1 cellular context compared by ENCODE assay signal in the genomic region with DNA sequence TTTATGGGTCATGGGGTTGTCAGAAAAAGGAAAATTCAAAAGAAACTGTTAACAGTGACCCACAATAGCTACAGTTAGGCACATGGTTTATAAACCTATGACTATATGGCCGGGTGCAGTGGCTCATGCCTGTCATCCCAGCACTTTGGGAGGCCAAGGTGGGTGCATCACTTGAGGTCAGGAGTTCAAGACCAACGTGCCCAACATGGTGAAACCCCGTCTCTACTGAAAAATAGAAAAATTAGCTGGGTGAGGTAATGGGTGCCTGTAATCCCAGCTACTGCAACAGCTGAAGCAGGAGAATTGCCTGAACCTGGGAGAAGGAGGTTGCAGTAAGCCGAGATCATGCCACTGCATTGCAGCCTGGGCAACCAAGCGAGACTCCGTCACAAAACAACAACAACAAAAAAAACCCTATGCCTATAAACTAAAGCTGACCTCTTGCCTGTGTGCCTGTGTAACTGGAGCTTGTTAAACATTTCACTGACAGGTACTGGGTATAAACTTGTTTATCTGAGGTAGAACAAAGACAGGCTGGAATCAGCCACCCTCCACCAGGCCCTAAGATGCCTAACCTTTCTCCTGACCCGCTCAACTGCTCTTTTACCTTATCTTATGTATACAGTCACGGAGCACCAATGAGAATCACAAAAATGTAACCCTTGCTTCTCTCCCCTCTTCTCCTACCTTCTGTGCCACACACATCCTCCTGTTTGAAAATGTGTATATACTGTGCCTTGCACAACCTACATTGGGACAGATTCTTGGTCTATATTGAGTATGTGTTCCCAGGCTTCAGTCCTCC.
TF ChIP-seq lines count a peak whose summit lies in the region.

No MANE protein-coding gene starts in this region.

TF ChIP-seq in HepG2, 621 proteins besides CTCF, POLR2A, EP300 and RAD21 (continued from another document and continues in another):
- TF ChIP-seq, protein P1, sequence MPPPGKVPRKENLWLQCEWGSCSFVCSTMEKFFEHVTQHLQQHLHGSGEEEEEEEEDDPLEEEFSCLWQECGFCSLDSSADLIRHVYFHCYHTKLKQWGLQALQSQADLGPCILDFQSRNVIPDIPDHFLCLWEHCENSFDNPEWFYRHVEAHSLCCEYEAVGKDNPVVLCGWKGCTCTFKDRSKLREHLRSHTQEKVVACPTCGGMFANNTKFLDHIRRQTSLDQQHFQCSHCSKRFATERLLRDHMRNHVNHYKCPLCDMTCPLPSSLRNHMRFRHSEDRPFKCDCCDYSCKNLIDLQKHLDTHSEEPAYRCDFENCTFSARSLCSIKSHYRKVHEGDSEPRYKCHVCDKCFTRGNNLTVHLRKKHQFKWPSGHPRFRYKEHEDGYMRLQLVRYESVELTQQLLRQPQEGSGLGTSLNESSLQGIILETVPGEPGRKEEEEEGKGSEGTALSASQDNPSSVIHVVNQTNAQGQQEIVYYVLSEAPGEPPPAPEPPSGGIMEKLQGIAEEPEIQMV (CRISPR knock-in tag; IDR thresholded peaks at IDR 0.05; ENCODE audit: low read depth) = no peak
- TF ChIP-seq ETV6 (CRISPR knock-in tag; conservative IDR thresholded peaks at IDR 0.05) (no peak), FOXK1 (CRISPR knock-in tag; IDR thresholded peaks at IDR 0.05; ENCODE audit: borderline replicate concordance, low read depth) (no peak), ZSCAN25 (CRISPR knock-in tag; IDR thresholded peaks at IDR 0.05) (peak; percentile 53; the same call in 1 of the 2 replicates), ZFP90 (CRISPR knock-in tag; IDR thresholded peaks at IDR 0.05; ENCODE audit: borderline replicate concordance) (no peak), NFE2L1 (CRISPR knock-in tag; IDR thresholded peaks at IDR 0.05; ENCODE audit: borderline replicate concordance) (no peak), SOX13 (IDR thresholded peaks at IDR 0.05) (peak; percentile 59; the same call in 1 of the 2 replicates), SOX13 (CRISPR knock-in tag; conservative IDR thresholded peaks at IDR 0.05 in 1 of 2, IDR thresholded peaks at IDR 0.05 in 1 of 2) (peak in 1 of 2 experiments; percentile 93; a peak in 2 of 4 replicates), CHD4 (IDR thresholded peaks at IDR 0.05; ENCODE audit: borderline replicate concordance, low read length) (no peak), ZNF660 (CRISPR knock-in tag; IDR thresholded peaks at IDR 0.05; ENCODE audit: borderline replicate concordance, low read depth) (no peak), NFIB (CRISPR knock-in tag; IDR thresholded peaks at IDR 0.05; ENCODE audit: borderline replicate concordance) (no peak), DNMT1 (CRISPR knock-in tag; IDR thresholded peaks at IDR 0.05) (no peak), ARHGAP35 (CRISPR knock-in tag; IDR thresholded peaks at IDR 0.05; ENCODE audit: borderline replicate concordance) (no peak), EEA1 (CRISPR knock-in tag; IDR thresholded peaks at IDR 0.05; ENCODE audit: borderline replicate concordance) (peak; percentile 56; the same call in 1 of the 2 replicates), SKI (IDR thresholded peaks at IDR 0.05; ENCODE audit: partially characterized antibody) (no peak), PCBP1 (IDR thresholded peaks at IDR 0.05; ENCODE audit: borderline replicate concordance, low read depth, low read length) (no peak), ZSCAN21 (CRISPR knock-in tag; IDR thresholded peaks at IDR 0.05; ENCODE audit: borderline replicate concordance) (no peak; the same call in 1 of the 2 replicates), ISX (CRISPR knock-in tag; conservative IDR thresholded peaks at IDR 0.05) (no peak), MAFG (CRISPR knock-in tag; IDR thresholded peaks at IDR 0.05) (no peak), KMT2B (CRISPR knock-in tag; IDR thresholded peaks at IDR 0.05) (no peak; the same call in 1 of the 2 replicates), ZNF670 (CRISPR knock-in tag; IDR thresholded peaks at IDR 0.05; ENCODE audit: borderline replicate concordance) (peak; percentile 48; the same call in 1 of the 2 replicates), TCF12 (IDR thresholded peaks at IDR 0.05) (no peak), TCF12 (CRISPR knock-in tag; IDR thresholded peaks at IDR 0.05) (no peak), ZNF558 (CRISPR knock-in tag; IDR thresholded peaks at IDR 0.05; ENCODE audit: borderline replicate concordance) (no peak), RXRB (CRISPR knock-in tag; IDR thresholded peaks at IDR 0.05; ENCODE audit: borderline replicate concordance) (peak; percentile 75; the same call in 1 of the 2 replicates), ZFP62 (CRISPR knock-in tag; IDR thresholded peaks at IDR 0.05) (no peak)
- TF ChIP-seq, protein P2, sequence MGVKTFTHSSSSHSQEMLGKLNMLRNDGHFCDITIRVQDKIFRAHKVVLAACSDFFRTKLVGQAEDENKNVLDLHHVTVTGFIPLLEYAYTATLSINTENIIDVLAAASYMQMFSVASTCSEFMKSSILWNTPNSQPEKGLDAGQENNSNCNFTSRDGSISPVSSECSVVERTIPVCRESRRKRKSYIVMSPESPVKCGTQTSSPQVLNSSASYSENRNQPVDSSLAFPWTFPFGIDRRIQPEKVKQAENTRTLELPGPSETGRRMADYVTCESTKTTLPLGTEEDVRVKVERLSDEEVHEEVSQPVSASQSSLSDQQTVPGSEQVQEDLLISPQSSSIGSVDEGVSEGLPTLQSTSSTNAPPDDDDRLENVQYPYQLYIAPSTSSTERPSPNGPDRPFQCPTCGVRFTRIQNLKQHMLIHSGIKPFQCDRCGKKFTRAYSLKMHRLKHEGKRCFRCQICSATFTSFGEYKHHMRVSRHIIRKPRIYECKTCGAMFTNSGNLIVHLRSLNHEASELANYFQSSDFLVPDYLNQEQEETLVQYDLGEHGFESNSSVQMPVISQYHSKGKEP (CRISPR knock-in tag; IDR thresholded peaks at IDR 0.05) = no peak
- TF ChIP-seq, protein P3, sequence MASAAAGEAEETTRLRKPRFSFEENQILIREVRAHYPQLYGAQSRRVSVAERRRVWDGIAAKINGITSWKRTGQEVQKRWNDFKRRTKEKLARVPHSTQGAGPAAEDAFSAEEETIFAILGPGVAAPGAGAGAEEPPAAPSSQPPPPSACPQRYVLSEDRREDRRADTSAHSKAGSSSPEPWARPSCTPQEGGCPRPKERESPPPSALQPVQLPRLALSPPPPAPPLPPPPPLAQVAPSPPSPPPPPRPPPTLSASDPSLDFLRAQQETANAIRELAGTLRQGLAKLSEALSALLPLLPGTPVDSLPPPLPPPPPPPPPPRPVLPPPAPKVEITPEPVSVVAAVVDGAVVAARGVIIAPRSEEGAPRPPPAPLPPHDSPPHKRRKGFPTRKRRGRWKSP (CRISPR knock-in tag; IDR thresholded peaks at IDR 0.05) = 0 out of 2 replicates have a peak, but pooled peaks have one; percentile 14
- TF ChIP-seq, protein P4, sequence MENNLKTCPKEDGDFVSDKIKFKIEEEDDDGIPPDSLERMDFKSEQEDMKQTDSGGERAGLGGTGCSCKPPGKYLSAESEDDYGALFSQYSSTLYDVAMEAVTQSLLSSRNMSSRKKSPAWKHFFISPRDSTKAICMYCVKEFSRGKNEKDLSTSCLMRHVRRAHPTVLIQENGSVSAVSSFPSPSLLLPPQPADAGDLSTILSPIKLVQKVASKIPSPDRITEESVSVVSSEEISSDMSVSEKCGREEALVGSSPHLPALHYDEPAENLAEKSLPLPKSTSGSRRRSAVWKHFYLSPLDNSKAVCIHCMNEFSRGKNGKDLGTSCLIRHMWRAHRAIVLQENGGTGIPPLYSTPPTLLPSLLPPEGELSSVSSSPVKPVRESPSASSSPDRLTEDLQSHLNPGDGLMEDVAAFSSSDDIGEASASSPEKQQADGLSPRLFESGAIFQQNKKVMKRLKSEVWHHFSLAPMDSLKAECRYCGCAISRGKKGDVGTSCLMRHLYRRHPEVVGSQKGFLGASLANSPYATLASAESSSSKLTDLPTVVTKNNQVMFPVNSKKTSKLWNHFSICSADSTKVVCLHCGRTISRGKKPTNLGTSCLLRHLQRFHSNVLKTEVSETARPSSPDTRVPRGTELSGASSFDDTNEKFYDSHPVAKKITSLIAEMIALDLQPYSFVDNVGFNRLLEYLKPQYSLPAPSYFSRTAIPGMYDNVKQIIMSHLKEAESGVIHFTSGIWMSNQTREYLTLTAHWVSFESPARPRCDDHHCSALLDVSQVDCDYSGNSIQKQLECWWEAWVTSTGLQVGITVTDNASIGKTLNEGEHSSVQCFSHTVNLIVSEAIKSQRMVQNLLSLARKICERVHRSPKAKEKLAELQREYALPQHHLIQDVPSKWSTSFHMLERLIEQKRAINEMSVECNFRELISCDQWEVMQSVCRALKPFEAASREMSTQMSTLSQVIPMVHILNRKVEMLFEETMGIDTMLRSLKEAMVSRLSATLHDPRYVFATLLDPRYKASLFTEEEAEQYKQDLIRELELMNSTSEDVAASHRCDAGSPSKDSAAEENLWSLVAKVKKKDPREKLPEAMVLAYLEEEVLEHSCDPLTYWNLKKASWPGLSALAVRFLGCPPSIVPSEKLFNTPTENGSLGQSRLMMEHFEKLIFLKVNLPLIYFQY (CRISPR knock-in tag; IDR thresholded peaks at IDR 0.05; ENCODE audit: borderline replicate concordance) = peak; percentile 31; the same call in 1 of the 2 replicates
- TF ChIP-seq, protein P5, sequence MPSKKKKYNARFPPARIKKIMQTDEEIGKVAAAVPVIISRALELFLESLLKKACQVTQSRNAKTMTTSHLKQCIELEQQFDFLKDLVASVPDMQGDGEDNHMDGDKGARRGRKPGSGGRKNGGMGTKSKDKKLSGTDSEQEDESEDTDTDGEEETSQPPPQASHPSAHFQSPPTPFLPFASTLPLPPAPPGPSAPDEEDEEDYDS (CRISPR knock-in tag; IDR thresholded peaks at IDR 0.05) = peak; percentile 29; the same call in 1 of the 2 replicates
- TF ChIP-seq, protein P6, sequence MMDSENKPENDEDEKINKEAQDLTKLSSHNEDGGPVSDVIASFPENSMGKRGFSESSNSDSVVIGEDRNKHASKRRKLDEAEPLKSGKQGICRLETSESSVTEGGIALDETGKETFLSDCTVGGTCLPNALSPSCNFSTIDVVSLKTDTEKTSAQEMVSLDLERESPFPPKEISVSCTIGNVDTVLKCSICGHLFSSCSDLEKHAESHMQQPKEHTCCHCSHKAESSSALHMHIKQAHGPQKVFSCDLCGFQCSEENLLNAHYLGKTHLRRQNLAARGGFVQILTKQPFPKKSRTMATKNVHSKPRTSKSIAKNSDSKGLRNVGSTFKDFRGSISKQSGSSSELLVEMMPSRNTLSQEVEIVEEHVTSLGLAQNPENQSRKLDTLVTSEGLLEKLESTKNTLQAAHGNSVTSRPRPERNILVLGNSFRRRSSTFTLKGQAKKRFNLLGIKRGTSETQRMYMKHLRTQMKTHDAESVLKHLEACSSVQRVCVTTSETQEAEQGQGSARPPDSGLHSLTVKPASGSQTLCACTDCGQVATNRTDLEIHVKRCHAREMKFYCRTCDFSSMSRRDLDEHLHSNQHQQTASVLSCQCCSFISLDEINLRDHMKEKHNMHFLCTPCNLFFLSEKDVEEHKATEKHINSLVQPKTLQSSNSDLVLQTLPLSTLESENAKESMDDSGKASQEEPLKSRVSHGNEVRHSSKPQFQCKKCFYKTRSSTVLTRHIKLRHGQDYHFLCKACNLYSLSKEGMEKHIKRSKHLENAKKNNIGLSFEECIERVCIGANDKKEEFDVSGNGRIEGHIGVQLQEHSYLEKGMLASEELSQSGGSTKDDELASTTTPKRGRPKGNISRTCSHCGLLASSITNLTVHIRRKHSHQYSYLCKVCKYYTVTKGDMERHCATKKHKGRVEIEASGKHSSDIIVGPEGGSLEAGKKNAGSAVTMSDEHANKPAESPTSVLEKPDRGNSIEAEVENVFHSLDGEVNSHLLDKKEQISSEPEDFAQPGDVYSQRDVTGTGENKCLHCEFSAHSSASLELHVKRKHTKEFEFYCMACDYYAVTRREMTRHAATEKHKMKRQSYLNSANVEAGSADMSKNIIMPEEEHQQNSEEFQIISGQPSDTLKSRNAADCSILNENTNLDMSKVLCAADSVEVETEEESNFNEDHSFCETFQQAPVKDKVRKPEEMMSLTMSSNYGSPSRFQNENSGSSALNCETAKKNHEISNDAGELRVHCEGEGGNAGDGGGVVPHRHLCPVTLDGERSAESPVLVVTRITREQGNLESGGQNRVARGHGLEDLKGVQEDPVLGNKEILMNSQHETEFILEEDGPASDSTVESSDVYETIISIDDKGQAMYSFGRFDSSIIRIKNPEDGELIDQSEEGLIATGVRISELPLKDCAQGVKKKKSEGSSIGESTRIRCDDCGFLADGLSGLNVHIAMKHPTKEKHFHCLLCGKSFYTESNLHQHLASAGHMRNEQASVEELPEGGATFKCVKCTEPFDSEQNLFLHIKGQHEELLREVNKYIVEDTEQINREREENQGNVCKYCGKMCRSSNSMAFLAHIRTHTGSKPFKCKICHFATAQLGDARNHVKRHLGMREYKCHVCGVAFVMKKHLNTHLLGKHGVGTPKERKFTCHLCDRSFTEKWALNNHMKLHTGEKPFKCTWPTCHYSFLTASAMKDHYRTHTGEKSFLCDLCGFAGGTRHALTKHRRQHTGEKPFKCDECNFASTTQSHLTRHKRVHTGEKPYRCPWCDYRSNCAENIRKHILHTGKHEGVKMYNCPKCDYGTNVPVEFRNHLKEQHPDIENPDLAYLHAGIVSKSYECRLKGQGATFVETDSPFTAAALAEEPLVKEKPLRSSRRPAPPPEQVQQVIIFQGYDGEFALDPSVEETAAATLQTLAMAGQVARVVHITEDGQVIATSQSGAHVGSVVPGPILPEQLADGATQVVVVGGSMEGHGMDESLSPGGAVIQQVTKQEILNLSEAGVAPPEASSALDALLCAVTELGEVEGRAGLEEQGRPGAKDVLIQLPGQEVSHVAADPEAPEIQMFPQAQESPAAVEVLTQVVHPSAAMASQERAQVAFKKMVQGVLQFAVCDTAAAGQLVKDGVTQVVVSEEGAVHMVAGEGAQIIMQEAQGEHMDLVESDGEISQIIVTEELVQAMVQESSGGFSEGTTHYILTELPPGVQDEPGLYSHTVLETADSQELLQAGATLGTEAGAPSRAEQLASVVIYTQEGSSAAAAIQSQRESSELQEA (CRISPR knock-in tag; IDR thresholded peaks at IDR 0.05; ENCODE audit: not compliant biosample characterization) = no peak
- TF ChIP-seq, protein P7, sequence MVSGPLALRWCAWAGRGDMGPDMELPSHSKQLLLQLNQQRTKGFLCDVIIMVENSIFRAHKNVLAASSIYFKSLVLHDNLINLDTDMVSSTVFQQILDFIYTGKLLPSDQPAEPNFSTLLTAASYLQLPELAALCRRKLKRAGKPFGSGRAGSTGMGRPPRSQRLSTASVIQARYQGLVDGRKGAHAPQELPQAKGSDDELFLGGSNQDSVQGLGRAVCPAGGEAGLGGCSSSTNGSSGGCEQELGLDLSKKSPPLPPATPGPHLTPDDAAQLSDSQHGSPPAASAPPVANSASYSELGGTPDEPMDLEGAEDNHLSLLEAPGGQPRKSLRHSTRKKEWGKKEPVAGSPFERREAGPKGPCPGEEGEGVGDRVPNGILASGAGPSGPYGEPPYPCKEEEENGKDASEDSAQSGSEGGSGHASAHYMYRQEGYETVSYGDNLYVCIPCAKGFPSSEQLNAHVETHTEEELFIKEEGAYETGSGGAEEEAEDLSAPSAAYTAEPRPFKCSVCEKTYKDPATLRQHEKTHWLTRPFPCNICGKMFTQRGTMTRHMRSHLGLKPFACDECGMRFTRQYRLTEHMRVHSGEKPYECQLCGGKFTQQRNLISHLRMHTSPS (CRISPR knock-in tag; IDR thresholded peaks at IDR 0.05; ENCODE audit: low read depth) = peak; percentile 75; the same call in 1 of the 2 replicates
- TF ChIP-seq, protein P8, sequence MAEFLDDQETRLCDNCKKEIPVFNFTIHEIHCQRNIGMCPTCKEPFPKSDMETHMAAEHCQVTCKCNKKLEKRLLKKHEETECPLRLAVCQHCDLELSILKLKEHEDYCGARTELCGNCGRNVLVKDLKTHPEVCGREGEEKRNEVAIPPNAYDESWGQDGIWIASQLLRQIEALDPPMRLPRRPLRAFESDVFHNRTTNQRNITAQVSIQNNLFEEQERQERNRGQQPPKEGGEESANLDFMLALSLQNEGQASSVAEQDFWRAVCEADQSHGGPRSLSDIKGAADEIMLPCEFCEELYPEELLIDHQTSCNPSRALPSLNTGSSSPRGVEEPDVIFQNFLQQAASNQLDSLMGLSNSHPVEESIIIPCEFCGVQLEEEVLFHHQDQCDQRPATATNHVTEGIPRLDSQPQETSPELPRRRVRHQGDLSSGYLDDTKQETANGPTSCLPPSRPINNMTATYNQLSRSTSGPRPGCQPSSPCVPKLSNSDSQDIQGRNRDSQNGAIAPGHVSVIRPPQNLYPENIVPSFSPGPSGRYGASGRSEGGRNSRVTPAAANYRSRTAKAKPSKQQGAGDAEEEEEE (CRISPR knock-in tag; IDR thresholded peaks at IDR 0.05; ENCODE audit: borderline replicate concordance) = no peak
